ENCODE assay signal across 17 cellular contexts in the genomic region with DNA sequence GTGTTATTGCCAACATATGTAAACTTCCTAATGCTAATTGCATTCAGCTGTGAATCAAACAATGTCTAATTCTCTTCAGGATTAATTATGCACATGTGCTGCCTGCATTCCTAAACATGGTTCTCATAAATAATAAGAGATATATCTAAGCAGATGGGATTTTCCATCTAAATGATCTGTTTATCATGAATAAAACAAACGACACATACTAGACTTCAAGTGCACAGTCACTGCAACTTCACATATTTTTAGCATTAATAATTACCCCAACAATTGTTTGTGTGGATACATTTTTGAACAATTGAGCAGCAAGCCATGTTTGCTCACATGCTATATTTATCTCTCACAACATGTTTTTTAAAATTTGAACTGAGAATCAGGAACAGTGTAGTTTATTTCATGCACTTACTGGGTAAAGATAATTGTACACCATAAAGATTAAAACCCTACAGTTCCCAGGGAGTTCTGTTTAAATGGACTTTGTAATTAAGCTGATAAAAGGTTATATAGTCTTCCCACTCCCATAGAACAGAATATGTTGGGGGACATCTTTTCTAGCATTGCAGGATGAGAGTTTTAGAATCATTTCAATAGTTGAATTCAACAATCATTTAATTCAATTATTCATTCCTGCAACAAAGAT.
A peak's percentile ranks its signal among the peaks of the same experiment; 100 is the strongest.
DNase-seq lines count a peak whose midpoint lies in the region; ATAC-seq and TF ChIP-seq lines count a peak whose summit lies in the region.
"Had no signal": no experiment of that assay in that cellular context is flagged by ENCODE, and none has a peak within 500 bp of the region (broad histone marks: within the 10 kb centered on the region; RNA-seq: fewer than 3 reads in every experiment).

No MANE protein-coding gene starts in this region.

- no peaks in the 10 kb centered on the region for H4K20me1 ChIP-seq in PC-9 (ENCODE audit: insufficient read depth)

- intact Hi-C loops in left colon (cut with DNase I, micrococcal nuclease), result no loop called here
- intact Hi-C loops in PC-9 (cut with micrococcal nuclease; ENCODE audit: unreplicated experiment), result no loop called here

- no TSS peak for BruUV-seq in PC-9 (replicated peaks; lab: Mats Ljungman, UMichigan)

- peak; percentile 96 for ATAC-seq in left colon
- no peak for ATAC-seq in HG02970 (IDR thresholded peaks at IDR 0.05; ENCODE audit: low FRiP score, unreplicated experiment)
- ATAC-seq: Panc1 had no signal

- no peak overlapping the region for H2AFZ ChIP-seq in PC-9

- H3K36me3 ChIP-seq in PC-9 (ENCODE audit: low read depth), result no peaks in the 10 kb centered on the region
- H3K36me3 ChIP-seq: uterus had no signal

- no peak for TF ChIP-seq CTCF in HFF-Myc (IDR thresholded peaks at IDR 0.05; ENCODE audit: low read depth, low read length, missing control alignments)
- TF ChIP-seq CTCF in PC-9 (conservative IDR thresholded peaks at IDR 0.05), result no peak

- H3K4me3 ChIP-seq in HFF-Myc (replicated peaks; ENCODE audit: low read depth, low read length) (no peak overlapping the region), PC-9 (no peak overlapping the region)
- H3K4me3 ChIP-seq: uterus had no signal

- H3K4me2 ChIP-seq in PC-9, result no peak overlapping the region

- POLR2A ChIA-PET in PC-9 (lab: Charles Lee; ENCODE audit: unreplicated experiment), result no interaction called here

- no peak overlapping the region for H3K27ac ChIP-seq in PC-9
- H3K27ac ChIP-seq: uterus had no signal

- no peaks in the 10 kb centered on the region; the same call in 1 of the 2 replicates for H3F3A ChIP-seq in PC-9 (ENCODE audit: insufficient read depth, low read depth)

- no peaks in the 10 kb centered on the region for H3K79me2 ChIP-seq in PC-9 (ENCODE audit: low read depth)

- no peaks in the 10 kb centered on the region; the same call in 1 of the 2 replicates for H3K9me3 ChIP-seq in PC-9 (ENCODE audit: insufficient read depth, low read depth)
- H3K9me3 ChIP-seq: uterus had no signal

- H3K27me3 ChIP-seq in PC-9 (ENCODE audit: insufficient read depth, low read depth), result no peaks in the 10 kb centered on the region
- H3K27me3 ChIP-seq: uterus had no signal

- DNase-seq in ACHN (peak; percentile 19), HFF-Myc (ENCODE audit: extremely low read depth, low read depth) (peak; percentile 72), dermis blood vessel endothelial cell (peak; percentile 3), left colon (no peak), NCI-H524 treated with DMSO at 0.1 percent for 48 hours (lab: John Stamatoyannopoulos, UW) (no peak), PC-9 (no peak), hippocampal formation (lab: John Stamatoyannopoulos, UW) (no peak)
- DNase-seq: activated naive CD8-positive, alpha-beta T cell treated with anti-CD3 and anti-CD28 coated beads, Interleukin-2, amount 10 ng/mL, durations not matched to agents 7 days and 5 days; activated T-cell treated with anti-CD3 and anti-CD28 coated beads, Interleukin-2, amount 50 U/mL, for 24 hours; caudate nucleus; effector memory CD4-positive, alpha-beta T cell; MV-4-11; NCI-H2081 treated with DMSO at 0.1 percent for 48 hours; NCI-H526 treated with DMSO at 0.1 percent for 48 hours; uterus had no signal

- H3K4me1 ChIP-seq in PC-9 (replicated peaks; ENCODE audit: insufficient read depth), result no peaks in the 10 kb centered on the region
- H3K4me1 ChIP-seq: uterus had no signal

- in situ Hi-C loops in ACHN (cut with HindIII; ENCODE audit: low pct_ligation_motif_present, low pct_unique_long_range_greater_than_20kb, low sequenced_read_pairs), result no loop called here

- no peaks in the 10 kb centered on the region for H3K9me2 ChIP-seq in PC-9 (ENCODE audit: insufficient read depth)

- CTCF ChIA-PET in PC-9 (lab: Charles Lee), result no interaction called here

Comparison
In these comparisons a context has a peak if more than half of its experiments do, and no peak if none do; other contexts are left out.
1. DNase-seq: peak in ACHN (single experiment), HFF-Myc (single experiment) and dermis blood vessel endothelial cell (single experiment); none in left colon (0 of 2), NCI-H524 treated with DMSO at 0.1 percent for 48 hours (single experiment), PC-9 (0 of 2) and hippocampal formation (0 of 2).